8 cellular contexts compared by ENCODE assay signal in genomic region chr9:136944519-136945332, GRCh38. TPM values are rescaled to one million over a fixed set of nuclear protein-coding genes. Genes with fewer than 3 reads are reported as not detected.
DNase-seq lines count a peak whose midpoint lies in the region; ATAC-seq lines count a peak whose summit lies in the region.

Gene C8G (plus strand): TSS chr9:136945243. CDS start chr9:136945321, 78 bp downstream.
Gene FBXW5 (minus strand): TSS chr9:136944738. CDS start chr9:136944083, 655 bp downstream.

- peak in 13 of 14 donors; percentile 82 to 97 (median 90) for DNase-seq in C1 segment of cervical spinal cord (lab: John Stamatoyannopoulos, UW)
- peak; percentile 96 for DNase-seq in GM19240 (ENCODE audit: insufficient read length, low spot score)
- peak; percentile 55 to 94 for DNase-seq in NCI-H526 (lab: John Stamatoyannopoulos, UW)
- peak; percentile 94 for DNase-seq in activated CD4-positive, alpha-beta T cell treated with anti-CD3 and anti-CD28 coated beads, Interleukin-2, amount 10 ng/mL, durations not matched to agents 7 days and 5 days
- peak; percentile 89 for DNase-seq in dedifferentiated amniotic fluid mesenchymal stem cell (ENCODE audit: extremely low spot score)
- peak; percentile 98 for DNase-seq in left lobe of liver (ENCODE audit: low spot score)
- DNase-seq in stimulated activated CD4-positive, alpha-beta T cell treated with anti-CD3 and anti-CD28 coated beads, Interleukin-2, amount 100 ng/mL, for 24 hours, result peak; percentile 95 to 96

- H3K4me3 Mint-ChIP-seq in activated CD4-positive, alpha-beta T cell treated with anti-CD3 and anti-CD28 coated beads, Interleukin-2, amount 10 ng/mL, durations not matched to agents 7 days and 5 days, result peak within 1 kb of the TSS; percentile 77

- H3K36me3 Mint-ChIP-seq in activated CD4-positive, alpha-beta T cell treated with anti-CD3 and anti-CD28 coated beads, Interleukin-2, amount 10 ng/mL, durations not matched to agents 7 days and 5 days (ENCODE audit: low read depth), result peaks cover 5% of the 10 kb centered on the region

- peak within 1 kb of the TSS; percentile 87 for H3K27ac Mint-ChIP-seq in activated CD4-positive, alpha-beta T cell treated with anti-CD3 and anti-CD28 coated beads, Interleukin-2, amount 10 ng/mL, durations not matched to agents 7 days and 5 days

- peaks cover 14% of the 10 kb centered on the region for H3K4me1 Mint-ChIP-seq in activated CD4-positive, alpha-beta T cell treated with anti-CD3 and anti-CD28 coated beads, Interleukin-2, amount 10 ng/mL, durations not matched to agents 7 days and 5 days

- no peaks in the 10 kb centered on the region for H3K9me3 Mint-ChIP-seq in activated CD4-positive, alpha-beta T cell treated with anti-CD3 and anti-CD28 coated beads, Interleukin-2, amount 10 ng/mL, durations not matched to agents 7 days and 5 days

- ATAC-seq in HG03457 (IDR thresholded peaks at IDR 0.05; ENCODE audit: unreplicated experiment) (peak; percentile 47), left lobe of liver (peak; percentile 60)

- CTCF ChIA-PET in activated CD4-positive, alpha-beta T cell treated with anti-CD3 and anti-CD28 coated beads, Interleukin-2, amount 10 ng/mL, durations not matched to agents 7 days and 5 days (lab: Charles Lee), result interaction anchor here (0.6 to 2.7 kb wide), 21 partner anchors 10 to 143 kb away, joined by 3 to 9 read pairs (median 3); partner anchors contain the start of genes AJM1 and RABL6

- POLR2A ChIA-PET in activated CD4-positive, alpha-beta T cell treated with anti-CD3 and anti-CD28 coated beads, Interleukin-2, amount 10 ng/mL, durations not matched to agents 7 days and 5 days (lab: Charles Lee), result no interaction called here

- H3K27me3 Mint-ChIP-seq in activated CD4-positive, alpha-beta T cell treated with anti-CD3 and anti-CD28 coated beads, Interleukin-2, amount 10 ng/mL, durations not matched to agents 7 days and 5 days, result no peaks in the 10 kb centered on the region

RNA-seq across cellular contexts. Expression of gene C8G, which starts in this region (rescaled TPM):
- total RNA-seq in activated CD4-positive, alpha-beta T cell treated with anti-CD3 and anti-CD28 coated beads, Interleukin-2, amount 10 ng/mL, durations not matched to agents 7 days and 5 days, result 1 to 10 TPM in 1 of 2 experiments, under 1 TPM in 1; 0.85 to 1.8 TPM
- total RNA-seq in left lobe of liver, result 411 TPM

RNA-seq across cellular contexts. Expression of gene FBXW5, which starts in this region (rescaled TPM):
- 100 to 1,000 TPM; 116 to 123 TPM for total RNA-seq in activated CD4-positive, alpha-beta T cell treated with anti-CD3 and anti-CD28 coated beads, Interleukin-2, amount 10 ng/mL, durations not matched to agents 7 days and 5 days
- total RNA-seq in left lobe of liver, result 112 TPM

Comparison
In these comparisons a context has a peak if more than half of its experiments do, and no peak if none do; other contexts are left out.
1. Peak in every context shown above with its lines: DNase-seq and ATAC-seq.
2. RNA of gene C8G (total RNA-seq): 411 TPM in left lobe of liver (single experiment); 0.85 to 1.8 TPM in activated CD4-positive, alpha-beta T cell treated with anti-CD3 and anti-CD28 coated beads, Interleukin-2, amount 10 ng/mL, durations not matched to agents 7 days and 5 days; every median in the first group is over 100 times any median in the second.